Comparison of ENCODE assay signal across 26 cellular contexts in genomic region chr12:46508651-46509050, GRCh38.
"Had no signal": no experiment of that assay in that cellular context is flagged by ENCODE, and none has a peak within 500 bp of the region (broad histone marks: within the 10 kb centered on the region; RNA-seq: fewer than 3 reads in every experiment).

No MANE protein-coding gene starts in this region.

- H2AFZ ChIP-seq: neural progenitor cell had no signal

- H3K9me3 ChIP-seq: neutrophil, ovary, right lobe of liver, vagina had no signal

- H3K4me2 ChIP-seq: neural progenitor cell, smooth muscle cell had no signal

- DNase-seq: islet precursor cell; left cardiac atrium; mesendoderm; naive B cell; natural killer cell; nephron progenitor cell; occipital lobe; ovary; right lobe of liver; stimulated activated CD4-positive, alpha-beta T cell treated with anti-CD3 and anti-CD28 coated beads, Interleukin-1b, Interleukin-23, amount 100 ng/mL, for 48 hours; stimulated activated CD4-positive, alpha-beta T cell treated with anti-CD3 and anti-CD28 coated beads, Interleukin-2, amount 100 ng/mL, for 48 hours; stimulated activated CD4-positive, alpha-beta T cell treated with anti-CD3 and anti-CD28 coated beads, Interleukin-4, amount 100 ng/mL, for 4 hours; stimulated activated CD8-positive, alpha-beta memory T cell treated with anti-CD3 and anti-CD28 coated beads, Interleukin-4, amount 100 ng/mL, for 48 hours; stimulated activated naive CD4-positive, alpha-beta T cell treated with Interleukin-2 at 50 U/mL for 16 hours; stimulated activated naive CD8-positive, alpha-beta T cell treated with anti-CD3 and anti-CD28 coated beads, Interleukin-15, amount 100 ng/mL, for 72 hours; substantia nigra; upper lobe of left lung had no signal

- ATAC-seq: left cardiac atrium; left lobe of liver; natural killer cell; right lobe of liver; stimulated activated memory B cell treated with anti-CD40 and anti-IgM and Interleukin-4, amounts not matched to agents 10 μg/mL and 1 μg/mL and 100 μg/mL, for 72 hours; stimulated activated naive CD8-positive, alpha-beta T cell treated with anti-CD3 and anti-CD28 coated beads, Interleukin-15, amount 100 ng/mL, for 72 hours had no signal

- H3K4me1 ChIP-seq: neural progenitor cell, right atrium auricular region, right lobe of liver, tibial nerve, upper lobe of left lung, vagina had no signal

- H3K36me3 ChIP-seq: neural progenitor cell, neutrophil, ovary, right atrium auricular region, right lobe of liver, tibial nerve, upper lobe of left lung, vagina had no signal

- H3K9ac ChIP-seq: neural progenitor cell had no signal

- H3K27me3 ChIP-seq: neural progenitor cell, neutrophil, ovary, right atrium auricular region, right lobe of liver, tibial nerve, upper lobe of left lung, vagina had no signal

- H3K4me3 ChIP-seq: lung, neural progenitor cell, ovary, right atrium auricular region, right lobe of liver, smooth muscle cell, tibial nerve, upper lobe of left lung, vagina had no signal

- H3K27ac ChIP-seq: neural progenitor cell, neutrophil, ovary, right atrium auricular region, right lobe of liver, tibial nerve, upper lobe of left lung, vagina had no signal
